Comparison of ENCODE assay signal across 1 cellular context in genomic region chr14:93035917-93036651, GRCh38.
TF ChIP-seq lines count a peak whose summit lies in the region.

No MANE protein-coding gene starts in this region.

TF ChIP-seq in HepG2, 621 proteins besides CTCF, POLR2A, EP300 and RAD21 (continued from another document and continues in another):
- TF ChIP-seq, protein P1, sequence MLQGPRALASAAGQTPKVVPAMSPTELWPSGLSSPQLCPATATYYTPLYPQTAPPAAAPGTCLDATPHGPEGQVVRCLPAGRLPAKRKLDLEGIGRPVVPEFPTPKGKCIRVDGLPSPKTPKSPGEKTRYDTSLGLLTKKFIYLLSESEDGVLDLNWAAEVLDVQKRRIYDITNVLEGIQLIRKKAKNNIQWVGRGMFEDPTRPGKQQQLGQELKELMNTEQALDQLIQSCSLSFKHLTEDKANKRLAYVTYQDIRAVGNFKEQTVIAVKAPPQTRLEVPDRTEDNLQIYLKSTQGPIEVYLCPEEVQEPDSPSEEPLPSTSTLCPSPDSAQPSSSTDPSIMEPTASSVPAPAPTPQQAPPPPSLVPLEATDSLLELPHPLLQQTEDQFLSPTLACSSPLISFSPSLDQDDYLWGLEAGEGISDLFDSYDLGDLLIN (CRISPR knock-in tag; IDR thresholded peaks at IDR 0.05; ENCODE audit: borderline replicate concordance), result peak; percentile 43; the same call in 1 of the 2 replicates
- TF ChIP-seq ZNF792 (CRISPR knock-in tag; IDR thresholded peaks at IDR 0.05) (no peak; the same call in none of the 2 replicates), IKZF4 (CRISPR knock-in tag; IDR thresholded peaks at IDR 0.05; ENCODE audit: borderline replicate concordance, low read depth, not compliant biosample characterization) (no peak), ARID5B (CRISPR knock-in tag; IDR thresholded peaks at IDR 0.05) (peak; percentile 90), HOXA7 (CRISPR knock-in tag; IDR thresholded peaks at IDR 0.05) (no peak), SRY (CRISPR knock-in tag; IDR thresholded peaks at IDR 0.05) (no peak), ZNF230 (CRISPR knock-in tag; IDR thresholded peaks at IDR 0.05) (no peak), ZNF20 (CRISPR knock-in tag; IDR thresholded peaks at IDR 0.05) (no peak), ZNF616 (CRISPR knock-in tag; IDR thresholded peaks at IDR 0.05; ENCODE audit: low read depth) (no peak), KLF15 (CRISPR knock-in tag; IDR thresholded peaks at IDR 0.05; ENCODE audit: borderline replicate concordance) (no peak), ZNF44 (CRISPR knock-in tag; IDR thresholded peaks at IDR 0.05) (no peak), HNRNPH1 (optimal IDR thresholded peaks at IDR 0.05; ENCODE audit: low read depth, low read length) (no peak), NAIF1 (CRISPR knock-in tag; IDR thresholded peaks at IDR 0.05; ENCODE audit: borderline replicate concordance) (no peak), CREB1 (IDR thresholded peaks at IDR 0.05) (0 out of 2 replicates have a peak, but pooled peaks have one; percentile 10), CREB1 (CRISPR knock-in tag; IDR thresholded peaks at IDR 0.05) (peak; percentile 41), ZNF550 (CRISPR knock-in tag; IDR thresholded peaks at IDR 0.05; ENCODE audit: borderline replicate concordance) (no peak), NPAS2 (CRISPR knock-in tag; IDR thresholded peaks at IDR 0.05; ENCODE audit: borderline replicate concordance) (no peak), TOPORS (CRISPR knock-in tag; IDR thresholded peaks at IDR 0.05) (no peak), MEF2D (CRISPR knock-in tag; IDR thresholded peaks at IDR 0.05) (peak; percentile 44; the same call in 1 of the 2 replicates), ATRX (CRISPR knock-in tag; IDR thresholded peaks at IDR 0.05; ENCODE audit: borderline replicate concordance) (no peak), KDM5B (CRISPR knock-in tag; IDR thresholded peaks at IDR 0.05; ENCODE audit: borderline replicate concordance) (peak; percentile 43; the same call in 1 of the 2 replicates), ZFP41 (CRISPR knock-in tag; IDR thresholded peaks at IDR 0.05; ENCODE audit: borderline replicate concordance) (peak; percentile 83; the same call in 1 of the 2 replicates), ZNF687 (CRISPR knock-in tag; IDR thresholded peaks at IDR 0.05) (peak; percentile 85), ZNF589 (CRISPR knock-in tag; conservative IDR thresholded peaks at IDR 0.05) (no peak; the same call in 1 of the 2 replicates), YY1 (IDR thresholded peaks at IDR 0.05; ENCODE audit: insufficient read depth, insufficient replicate concordance, low read depth, low read length) (no peak), ZNF781 (CRISPR knock-in tag; IDR thresholded peaks at IDR 0.05; ENCODE audit: borderline replicate concordance, not compliant biosample characterization) (no peak), RBM22 (optimal IDR thresholded peaks at IDR 0.05; ENCODE audit: low read length) (peak; percentile 85), ZBED4 (CRISPR knock-in tag; IDR thresholded peaks at IDR 0.05; ENCODE audit: borderline replicate concordance) (peak; percentile 35; the same call in 1 of the 2 replicates), ZNF598 (CRISPR knock-in tag; IDR thresholded peaks at IDR 0.05; ENCODE audit: borderline replicate concordance) (no peak), ZNF724P (CRISPR knock-in tag; IDR thresholded peaks at IDR 0.05; ENCODE audit: borderline replicate concordance) (no peak), RELA (CRISPR knock-in tag; IDR thresholded peaks at IDR 0.05) (no peak), ZC3H13 (CRISPR knock-in tag; IDR thresholded peaks at IDR 0.05) (no peak), FOXA1 (IDR thresholded peaks at IDR 0.05) (no peak), FOXA1 (CRISPR knock-in tag; IDR thresholded peaks at IDR 0.05) (peak; percentile 77), ZSCAN20 (CRISPR knock-in tag; IDR thresholded peaks at IDR 0.05; ENCODE audit: borderline replicate concordance) (no peak), RFXANK (CRISPR knock-in tag; IDR thresholded peaks at IDR 0.05) (no peak), ZNF275 (CRISPR knock-in tag; IDR thresholded peaks at IDR 0.05; ENCODE audit: borderline replicate concordance) (0 out of 2 replicates have a peak, but pooled peaks have one; percentile 34), SMARCE1 (IDR thresholded peaks at IDR 0.05; ENCODE audit: borderline replicate concordance) (no peak), AGO1 (IDR thresholded peaks at IDR 0.05; ENCODE audit: low read depth, low read length, poor library complexity, severe bottlenecking) (no peak), BRD4 (CRISPR knock-in tag; IDR thresholded peaks at IDR 0.05) (peak; percentile 42; the same call in 1 of the 2 replicates), GFI1 (CRISPR knock-in tag; IDR thresholded peaks at IDR 0.05; ENCODE audit: borderline replicate concordance) (peak; percentile 96)
- TF ChIP-seq, protein P2, sequence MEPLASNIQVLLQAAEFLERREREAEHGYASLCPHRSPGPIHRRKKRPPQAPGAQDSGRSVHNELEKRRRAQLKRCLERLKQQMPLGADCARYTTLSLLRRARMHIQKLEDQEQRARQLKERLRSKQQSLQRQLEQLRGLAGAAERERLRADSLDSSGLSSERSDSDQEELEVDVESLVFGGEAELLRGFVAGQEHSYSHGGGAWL (CRISPR knock-in tag; IDR thresholded peaks at IDR 0.05), result peak; percentile 24; the same call in 1 of the 2 replicates
- TF ChIP-seq, protein P3, sequence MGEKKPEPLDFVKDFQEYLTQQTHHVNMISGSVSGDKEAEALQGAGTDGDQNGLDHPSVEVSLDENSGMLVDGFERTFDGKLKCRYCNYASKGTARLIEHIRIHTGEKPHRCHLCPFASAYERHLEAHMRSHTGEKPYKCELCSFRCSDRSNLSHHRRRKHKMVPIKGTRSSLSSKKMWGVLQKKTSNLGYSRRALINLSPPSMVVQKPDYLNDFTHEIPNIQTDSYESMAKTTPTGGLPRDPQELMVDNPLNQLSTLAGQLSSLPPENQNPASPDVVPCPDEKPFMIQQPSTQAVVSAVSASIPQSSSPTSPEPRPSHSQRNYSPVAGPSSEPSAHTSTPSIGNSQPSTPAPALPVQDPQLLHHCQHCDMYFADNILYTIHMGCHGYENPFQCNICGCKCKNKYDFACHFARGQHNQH (CRISPR knock-in tag; IDR thresholded peaks at IDR 0.05), result peak; percentile 90; the same call in 1 of the 2 replicates
- TF ChIP-seq, protein P4, sequence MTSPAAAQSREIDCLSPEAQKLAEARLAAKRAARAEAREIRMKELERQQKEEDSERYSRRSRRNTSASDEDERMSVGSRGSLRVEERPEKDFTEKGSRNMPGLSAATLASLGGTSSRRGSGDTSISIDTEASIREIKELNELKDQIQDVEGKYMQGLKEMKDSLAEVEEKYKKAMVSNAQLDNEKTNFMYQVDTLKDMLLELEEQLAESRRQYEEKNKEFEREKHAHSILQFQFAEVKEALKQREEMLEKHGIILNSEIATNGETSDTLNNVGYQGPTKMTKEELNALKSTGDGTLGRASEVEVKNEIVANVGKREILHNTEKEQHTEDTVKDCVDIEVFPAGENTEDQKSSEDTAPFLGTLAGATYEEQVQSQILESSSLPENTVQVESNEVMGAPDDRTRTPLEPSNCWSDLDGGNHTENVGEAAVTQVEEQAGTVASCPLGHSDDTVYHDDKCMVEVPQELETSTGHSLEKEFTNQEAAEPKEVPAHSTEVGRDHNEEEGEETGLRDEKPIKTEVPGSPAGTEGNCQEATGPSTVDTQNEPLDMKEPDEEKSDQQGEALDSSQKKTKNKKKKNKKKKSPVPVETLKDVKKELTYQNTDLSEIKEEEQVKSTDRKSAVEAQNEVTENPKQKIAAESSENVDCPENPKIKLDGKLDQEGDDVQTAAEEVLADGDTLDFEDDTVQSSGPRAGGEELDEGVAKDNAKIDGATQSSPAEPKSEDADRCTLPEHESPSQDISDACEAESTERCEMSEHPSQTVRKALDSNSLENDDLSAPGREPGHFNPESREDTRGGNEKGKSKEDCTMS (CRISPR knock-in tag; conservative IDR thresholded peaks at IDR 0.05), result no peak
